Comparison of ENCODE assay signal across 24 cellular contexts in the genomic region with DNA sequence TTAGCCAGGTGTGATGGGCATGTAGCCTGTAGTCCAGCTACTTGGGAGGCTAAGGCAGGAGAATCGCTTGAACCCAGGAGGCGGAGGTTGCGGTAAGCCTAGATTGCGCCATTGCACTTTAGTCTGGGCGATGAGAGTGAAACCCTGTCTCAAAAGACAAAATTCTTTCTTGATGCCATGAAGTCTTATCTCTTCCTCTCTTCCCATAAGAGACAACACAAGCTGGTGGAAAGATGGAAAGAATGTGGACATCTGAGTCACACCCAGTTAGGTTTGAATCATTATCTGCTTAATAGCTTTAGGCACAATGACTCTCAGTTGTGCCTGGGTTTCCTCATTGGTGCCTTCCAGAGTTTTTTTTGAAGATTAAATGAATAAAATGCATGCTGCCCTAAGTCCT. TPM values are rescaled to one million over a fixed set of nuclear protein-coding genes. Genes with fewer than 3 reads are reported as not detected.
A peak's percentile ranks its signal among the peaks of the same experiment; 100 is the strongest.
DNase-seq lines count a peak whose midpoint lies in the region; ATAC-seq and TF ChIP-seq lines count a peak whose summit lies in the region.
"Had no signal": no experiment of that assay in that cellular context is flagged by ENCODE, and none has a peak within 500 bp of the region (broad histone marks: within the 10 kb centered on the region; RNA-seq: fewer than 3 reads in every experiment).

No MANE protein-coding gene starts in this region.

- 100% methylated on average over 1 of the region's 5 CpGs; no CpG with 5 or more reads in 1 of the 2 experiments for WGBS in IMR-90 (ENCODE audit: extremely low coverage in 2 of 2, insufficient read length in 1 of 2), 2 experiments
- 92 to 98% (median 97%) methylated on average over 5 of the region's 5 CpGs for WGBS in heart left ventricle, 4 donors

- H3K4me3 ChIP-seq in IMR-90 (ENCODE audit: insufficient read depth, low read depth, low read length) (no peak overlapping the region), cardiac fibroblast (replicated peaks in 1 of 2; ENCODE audit: low read depth in 2 of 2, low read length in 2 of 2) (no peak overlapping the region), heart left ventricle (no peak overlapping the region)
- H3K4me3 ChIP-seq: Peyer's patch, right atrium auricular region, stomach had no signal

- H2AK5ac ChIP-seq in IMR-90 (ENCODE audit: low read depth, low read length): no peak overlapping the region

- H3K36me3 Mint-ChIP-seq in natural killer cell: no peaks in the 10 kb centered on the region

- H4K5ac ChIP-seq in IMR-90 (ENCODE audit: low read depth, low read length): no peak overlapping the region

- TF ChIP-seq CTCF in IMR-90 (conservative IDR thresholded peaks at IDR 0.05; ENCODE audit: low read depth, low read length) (no peak), cardiac fibroblast (IDR thresholded peaks at IDR 0.05; ENCODE audit: low read depth, low read length) (no peak), heart left ventricle (IDR thresholded peaks at IDR 0.05) (no peak), natural killer cell (IDR thresholded peaks at IDR 0.05) (no peak)

- H3K4ac ChIP-seq in IMR-90 (ENCODE audit: low read depth, low read length): no peak overlapping the region

- no peak overlapping the region for H3K14ac ChIP-seq in IMR-90 (replicated peaks; ENCODE audit: low read depth, low read length)

- H2BK20ac ChIP-seq in IMR-90 (ENCODE audit: low read depth, low read length): no peak overlapping the region

- H2BK15ac ChIP-seq in IMR-90 (ENCODE audit: low read depth, low read length): no peak overlapping the region

- no peaks in the 10 kb centered on the region for H3K27me3 ChIP-seq in IMR-90 (ENCODE audit: control insufficient read depth, insufficient read depth, low read length)
- no peaks in the 10 kb centered on the region for H3K27me3 ChIP-seq in heart left ventricle
- H3K27me3 ChIP-seq: neutrophil, Peyer's patch, right atrium auricular region, stomach had no signal

- intact Hi-C loops in IMR-90 (cut with micrococcal nuclease): no loop called here
- intact Hi-C loops in left cardiac atrium (cut with DNase I): no loop called here
- intact Hi-C loops in heart left ventricle (cut with DNase I): no loop called here
- intact Hi-C loops in natural killer cell (cut with micrococcal nuclease): no loop called here

- no peak overlapping the region for H3K4me3 Mint-ChIP-seq in natural killer cell

- H2AK9ac ChIP-seq in IMR-90 (replicated peaks; ENCODE audit: low read depth, low read length, poor library complexity): no peak overlapping the region

- H3K27ac ChIP-seq in IMR-90 (ENCODE audit: insufficient read depth, low read length) (no peak overlapping the region), heart left ventricle (no peak overlapping the region)
- H3K27ac ChIP-seq: KMS-11, neutrophil, Peyer's patch, right atrium auricular region, stomach had no signal

- H2AFZ ChIP-seq in IMR-90 (replicated peaks; ENCODE audit: low read length, poor library complexity): no peak overlapping the region

- H3K27ac Mint-ChIP-seq in natural killer cell: no peak overlapping the region

- dilution Hi-C loops in IMR-90 (cut with HindIII; ENCODE audit: low sequenced_read_pairs, unreplicated experiment): no loop called here

- peaks cover 8% of the 10 kb centered on the region in 2 donors for H3K27me3 Mint-ChIP-seq in natural killer cell (ENCODE audit: low read depth in 2 of 2)

- in situ Hi-C loops in IMR-90 (cut with MboI; ENCODE audit: low sequenced_read_pairs): no loop called here

- no peak overlapping the region for H3K56ac ChIP-seq in IMR-90 (ENCODE audit: extremely low read depth, insufficient read depth, low read length)

- no peak overlapping the region for H3K4me2 ChIP-seq in IMR-90 (ENCODE audit: low read depth, low read length)
- H3K4me2 ChIP-seq: KMS-11 had no signal

- H3K9me3 ChIP-seq in IMR-90 (ENCODE audit: control insufficient read depth, insufficient read depth, low read length) (no peaks in the 10 kb centered on the region), heart left ventricle (no peaks in the 10 kb centered on the region)
- H3K9me3 ChIP-seq: neutrophil, Peyer's patch, right atrium auricular region, stomach had no signal

- H4K20me1 ChIP-seq in IMR-90 (ENCODE audit: insufficient read depth, low read length): no peaks in the 10 kb centered on the region

- no peak overlapping the region for H3K9ac ChIP-seq in IMR-90 (ENCODE audit: low read depth, low read length)
- H3K9ac ChIP-seq: KMS-11 had no signal

- TF ChIP-seq POLR2A in IMR-90 (IDR thresholded peaks at IDR 0.05; ENCODE audit: low read depth, low read length) (no peak), heart left ventricle (IDR thresholded peaks at IDR 0.05) (no peak)

- H3K36me3 ChIP-seq in IMR-90 (ENCODE audit: control insufficient read depth, insufficient read depth, low read length) (peaks cover 1% of the 10 kb centered on the region; the same call in 1 of the 2 replicates), heart left ventricle (peaks cover 0 to 2% (median 0%) of the 10 kb centered on the region in 9 donors)
- H3K36me3 ChIP-seq: neutrophil, Peyer's patch, right atrium auricular region, stomach had no signal

- DNase-seq in COLO829 (ENCODE audit: low spot score): peak; percentile 86
- DNase-seq in IMR-90: peak; percentile 58
- DNase-seq in cardiac fibroblast (ENCODE audit: low read depth in 2 of 2): peak; percentile 42 to 54
- peak; percentile 63 for DNase-seq in kidney tubule cell (ENCODE audit: low spot score)
- no peak for DNase-seq in left cardiac atrium
- no peak for DNase-seq in heart left ventricle
- DNase-seq in natural killer cell: no peak
- DNase-seq in cerebellum (ENCODE audit: low spot score): no peak
- DNase-seq: activated CD4-positive, alpha-beta T cell treated with anti-CD3 and anti-CD28 coated beads, Interleukin-2, amount 50 U/mL, for 1 hour; activated naive CD4-positive, alpha-beta T cell; Calu3; erythroblast; GF-D8; hippocampal formation; left colon; NCI-H1092 treated with DMSO at 0.1 percent for 48 hours; NCI-H69; Peyer's patch; stomach had no signal

- H3K79me1 ChIP-seq in IMR-90 (ENCODE audit: low read depth in 1 of 2, low read length in 2 of 2): no peaks in the 10 kb centered on the region

- BruUV-seq in IMR-90 (replicated peaks; lab: Mats Ljungman, UMichigan): no TSS peak

- H3K23ac ChIP-seq in IMR-90 (ENCODE audit: low read depth, low read length): no peak overlapping the region

- no peaks in the 10 kb centered on the region for H3K4me1 Mint-ChIP-seq in natural killer cell

- POLR2A ChIA-PET in IMR-90 (lab: Charles Lee; ENCODE audit: unreplicated experiment): no interaction called here

- H3K4me1 ChIP-seq in IMR-90 (ENCODE audit: control insufficient read depth, insufficient read depth, low read length): peaks cover 14% of the 10 kb centered on the region
- H3K4me1 ChIP-seq in heart left ventricle: peaks cover 0 to 13% (median 2%) of the 10 kb centered on the region in 12 donors
- H3K4me1 ChIP-seq: Peyer's patch had no signal

- CTCF ChIA-PET in IMR-90 (lab: Yijun Ruan, JAX): no interaction called here

- H3K9me1 ChIP-seq in IMR-90 (ENCODE audit: insufficient read depth, low read length): peaks cover 10% of the 10 kb centered on the region; the same call in 1 of the 2 replicates

- no peak overlapping the region for H4K8ac ChIP-seq in IMR-90 (ENCODE audit: low read depth in 2 of 2, low read length in 2 of 2)

- no peak overlapping the region for H2BK5ac ChIP-seq in IMR-90 (ENCODE audit: low read depth, low read length, poor library complexity, severe bottlenecking)

- H3K18ac ChIP-seq in IMR-90 (ENCODE audit: low read depth, low read length): no peak overlapping the region

- H4K91ac ChIP-seq in IMR-90 (ENCODE audit: insufficient read depth, low read depth, low read length): no peak overlapping the region

- peak; percentile 38; the same call in 1 of the 2 replicates for ATAC-seq in IMR-90 (ENCODE audit: low read depth)
- ATAC-seq in left cardiac atrium: no peak
- ATAC-seq in heart left ventricle: no peak
- no peak for ATAC-seq in natural killer cell
- ATAC-seq: left colon had no signal

- no peak for TF ChIP-seq RAD21 in IMR-90 (IDR thresholded peaks at IDR 0.05; ENCODE audit: low read length)

- no peaks in the 10 kb centered on the region for H3K9me3 Mint-ChIP-seq in natural killer cell

- no peak overlapping the region for H2BK120ac ChIP-seq in IMR-90 (ENCODE audit: low read depth, low read length)

TF ChIP-seq in IMR-90, 13 proteins besides CTCF, POLR2A, EP300 and RAD21:
- TF ChIP-seq CEBPB (IDR thresholded peaks at IDR 0.05; ENCODE audit: low read depth, low read length): peak; percentile 71
- TF ChIP-seq, protein P1, sequence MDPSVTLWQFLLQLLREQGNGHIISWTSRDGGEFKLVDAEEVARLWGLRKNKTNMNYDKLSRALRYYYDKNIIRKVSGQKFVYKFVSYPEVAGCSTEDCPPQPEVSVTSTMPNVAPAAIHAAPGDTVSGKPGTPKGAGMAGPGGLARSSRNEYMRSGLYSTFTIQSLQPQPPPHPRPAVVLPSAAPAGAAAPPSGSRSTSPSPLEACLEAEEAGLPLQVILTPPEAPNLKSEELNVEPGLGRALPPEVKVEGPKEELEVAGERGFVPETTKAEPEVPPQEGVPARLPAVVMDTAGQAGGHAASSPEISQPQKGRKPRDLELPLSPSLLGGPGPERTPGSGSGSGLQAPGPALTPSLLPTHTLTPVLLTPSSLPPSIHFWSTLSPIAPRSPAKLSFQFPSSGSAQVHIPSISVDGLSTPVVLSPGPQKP (IDR thresholded peaks at IDR 0.05; ENCODE audit: borderline replicate concordance, low read depth, low read length): no peak
- no peak for TF ChIP-seq BHLHE40 (IDR thresholded peaks at IDR 0.05; ENCODE audit: low read depth, low read length)
- TF ChIP-seq MAFK (IDR thresholded peaks at IDR 0.05; ENCODE audit: low read depth, low read length): no peak
- no peak for TF ChIP-seq NFE2L2 (IDR thresholded peaks at IDR 0.05; ENCODE audit: low read depth, low read length)
- no peak for TF ChIP-seq CHD1 (IDR thresholded peaks at IDR 0.05; ENCODE audit: low read depth, low read length)
- no peak for TF ChIP-seq FOS (IDR thresholded peaks at IDR 0.05; ENCODE audit: low read depth, low read length)

RNA-seq across cellular contexts. Expression of a gene that starts 35.3 kb away (rescaled TPM):
- total RNA-seq in IMR-90 (2012; rRNA removed) (2.5 and 2.9 TPM in 2 replicates), left cardiac atrium (10 to 100 TPM; 39.1 to 49.8 TPM), heart left ventricle (10 to 100 TPM; 30.5 to 67.8 (median 46.6) TPM), natural killer cell (under 1 TPM in 1 of 3 donors, not detected in 2; 0.23 TPM), cerebellum (9.1 TPM)
- polyA plus RNA-seq in IMR-90 (2012; rRNA removed) (4.6 and 5.1 TPM in 2 replicates), heart left ventricle (10 to 100 TPM; 24.3 to 25.2 TPM)
- 2.1 and 4.9 TPM in 2 replicates for polyA plus RNA-seq in IMR-90 (2012; cell fraction: cytosol; rRNA removed)
- polyA plus RNA-seq in IMR-90 (2012; cell fraction: nucleus; rRNA removed; ENCODE audit: low replicate concordance): 2.4 and 2.8 TPM in 2 replicates

RNA-seq across cellular contexts. Expression of a gene that starts 46.5 kb away (rescaled TPM):
- not detected in 2 replicates for total RNA-seq in IMR-90 (2012; rRNA removed)
- polyA plus RNA-seq in IMR-90 (2012; rRNA removed): not detected in 2 replicates
- polyA plus RNA-seq in IMR-90 (2012; cell fraction: cytosol; rRNA removed): not detected in 2 replicates
- polyA plus RNA-seq in IMR-90 (2012; cell fraction: nucleus; rRNA removed; ENCODE audit: low replicate concordance): not detected in 2 replicates
- not detected for total RNA-seq in left cardiac atrium
- under 1 TPM in 1 of 9 donors, not detected in 8; 0.40 TPM for total RNA-seq in heart left ventricle
- polyA plus RNA-seq in heart left ventricle: not detected
- not detected for total RNA-seq in natural killer cell
- total RNA-seq in cerebellum: not detected
- total RNA-seq: Calu3, dermis microvascular lymphatic vessel endothelial cell, left colon, mononuclear cell, Peyer's patch, right atrium auricular region had no signal
- polyA plus RNA-seq: stomach had no signal

Comparison
In these comparisons a context has a peak if more than half of its experiments do, and no peak if none do; other contexts are left out.
1. DNase-seq: peak in COLO829 (single experiment), IMR-90 (single experiment), cardiac fibroblast (2 of 2) and kidney tubule cell (single experiment); none in left cardiac atrium (single experiment), heart left ventricle (0 of 5), natural killer cell (single experiment) and cerebellum (single experiment).